Comparison of ENCODE assay signal across 11 cellular contexts in genomic region chr7:27175005-27175625, GRCh38. TPM values are rescaled to one million over a fixed set of nuclear protein-coding genes. Genes with fewer than 3 reads are reported as not detected.
DNase-seq lines count a peak whose midpoint lies in the region; ATAC-seq and TF ChIP-seq lines count a peak whose summit lies in the region.
"Had no signal": no experiment of that assay in that cellular context is flagged by ENCODE, and none has a peak within 500 bp of the region (broad histone marks: within the 10 kb centered on the region; RNA-seq: fewer than 3 reads in every experiment).

No MANE protein-coding gene starts in this region.

- H3K9me3 Mint-ChIP-seq in WTC11 (no peaks in the 10 kb centered on the region), mesothelial cell of epicardium (no peaks in the 10 kb centered on the region)

- H3K36me3 Mint-ChIP-seq in WTC11: 0 out of 2 replicates have a peak, but pooled peaks cover 2% of the 10 kb centered on the region
- no peaks in the 10 kb centered on the region for H3K36me3 Mint-ChIP-seq in mesothelial cell of epicardium

- no peak for ATAC-seq in left cardiac atrium
- ATAC-seq in WTC11: peak; percentile 10; the same call in 1 of the 2 replicates
- no peak for ATAC-seq in aorta (ENCODE audit: low FRiP score)
- ATAC-seq in GM18505 (IDR thresholded peaks at IDR 0.05; ENCODE audit: unreplicated experiment): no peak
- ATAC-seq in GM21737 (IDR thresholded peaks at IDR 0.05; ENCODE audit: unreplicated experiment): no peak

- DNase-seq in left ventricle myocardium inferior: peak; percentile 6
- no peak for DNase-seq in left cardiac atrium
- DNase-seq in WTC11 (ENCODE audit: low spot score): no peak
- peak; percentile 17 to 38 for DNase-seq in mesothelial cell of epicardium (ENCODE audit: low spot score in 2 of 2, unreplicated experiment in 2 of 2)
- DNase-seq in aorta: peak; percentile 14 to 46
- no peak for DNase-seq in posterior vena cava (ENCODE audit: low spot score)
- DNase-seq: stimulated activated CD4-positive, alpha-beta T cell treated with anti-CD3 and anti-CD28 coated beads, Interleukin-2, amount 100 ng/mL, for 24 hours had no signal

- no peak overlapping the region for H3K4me3 ChIP-seq in left ventricle myocardium inferior
- no peak overlapping the region for H3K4me3 ChIP-seq in aorta (ENCODE audit: low read length in 2 of 2)

- peaks cover 27% of the 10 kb centered on the region for H3K4me1 Mint-ChIP-seq in WTC11
- peaks cover 24% of the 10 kb centered on the region for H3K4me1 Mint-ChIP-seq in mesothelial cell of epicardium

- no peak for TF ChIP-seq POLR2A in GM18505 (IDR thresholded peaks at IDR 0.05; ENCODE audit: borderline replicate concordance, extremely low read depth, insufficient read depth, insufficient read length)

- H3K36me3 ChIP-seq in left ventricle myocardium inferior (no peaks in the 10 kb centered on the region), aorta (ENCODE audit: control insufficient read depth in 1 of 2, insufficient read depth in 2 of 2, low read length in 1 of 2) (no peaks in the 10 kb centered on the region)

- peaks cover 38% of the 10 kb centered on the region for H3K4me1 ChIP-seq in left ventricle myocardium inferior
- H3K4me1 ChIP-seq in aorta (ENCODE audit: control insufficient read depth in 1 of 2, insufficient read depth in 2 of 2, low read length in 2 of 2): no peaks in the 10 kb centered on the region

- H3K9me3 ChIP-seq in left ventricle myocardium inferior (replicated peaks) (no peaks in the 10 kb centered on the region), aorta (ENCODE audit: control insufficient read depth, low read length) (no peaks in the 10 kb centered on the region)

- TF ChIP-seq CTCF in left ventricle myocardium inferior (IDR thresholded peaks at IDR 0.05; ENCODE audit: borderline replicate concordance) (no peak), WTC11 (IDR thresholded peaks at IDR 0.05) (no peak), mesothelial cell of epicardium (IDR thresholded peaks at IDR 0.05; ENCODE audit: unreplicated experiment) (no peak)

- intact Hi-C loops in left ventricle myocardium inferior (cut with micrococcal nuclease): no loop called here
- intact Hi-C loops in left cardiac atrium (cut with DNase I): no loop called here
- intact Hi-C loops in aorta (cut with DNase I): no loop called here
- intact Hi-C loops in posterior vena cava (cut with DNase I): no loop called here

- H3K27ac ChIP-seq in left ventricle myocardium inferior (replicated peaks): no peak overlapping the region
- H3K27ac ChIP-seq in aorta (ENCODE audit: low read depth in 1 of 2, low read length in 2 of 2): no peak overlapping the region

- POLR2A ChIA-PET in WTC11 (lab: Charles Lee): no interaction called here

- H3K4me3 Mint-ChIP-seq in WTC11: peak overlapping the region; percentile 50; the same call in 1 of the 2 replicates
- H3K4me3 Mint-ChIP-seq in mesothelial cell of epicardium: peak overlapping the region; percentile 69

- H3K27ac Mint-ChIP-seq in WTC11 (no peak overlapping the region), mesothelial cell of epicardium (peak overlapping the region; percentile 94)

- WGBS in aorta, 2 donors: 89 to 94% methylated on average over 11 of the region's 11 CpGs

- peaks cover 100% of the 10 kb centered on the region for H3K27me3 ChIP-seq in left ventricle myocardium inferior (ENCODE audit: low read depth)
- H3K27me3 ChIP-seq in aorta (ENCODE audit: control insufficient read depth in 1 of 2, insufficient read depth in 2 of 2, low read length in 1 of 2): peaks cover 0 to 1% of the 10 kb centered on the region in 2 donors

- CTCF ChIA-PET in WTC11 (lab: Charles Lee): interaction anchor here (0.9 to 2.3 kb wide), 6 partner anchors 9 to 77 kb away, joined by 3 to 6 read pairs (median 4); partner anchors contain the start of genes HOXA11 and HOXA9

- H3K27me3 Mint-ChIP-seq in WTC11 (ENCODE audit: low read depth): peaks cover 99% of the 10 kb centered on the region
- peaks cover 91% of the 10 kb centered on the region for H3K27me3 Mint-ChIP-seq in mesothelial cell of epicardium (ENCODE audit: low read depth)

TF ChIP-seq in WTC11, 78 proteins besides CTCF, POLR2A, EP300 and RAD21 (continues in another document):
- TF ChIP-seq NFATC4 (CRISPR knock-in tag; IDR thresholded peaks at IDR 0.05) (no peak), USF1 (CRISPR knock-in tag; IDR thresholded peaks at IDR 0.05) (no peak), JUN (CRISPR knock-in tag; IDR thresholded peaks at IDR 0.05) (no peak), FOXJ3 (CRISPR knock-in tag; IDR thresholded peaks at IDR 0.05; ENCODE audit: borderline replicate concordance) (no peak), GRHL2 (CRISPR knock-in tag; IDR thresholded peaks at IDR 0.05; ENCODE audit: insufficient replicate concordance, severe bottlenecking) (no peak), TCF7 (CRISPR knock-in tag; IDR thresholded peaks at IDR 0.05; ENCODE audit: low read depth) (no peak), MYBL2 (CRISPR knock-in tag; IDR thresholded peaks at IDR 0.05) (no peak), MXD4 (CRISPR knock-in tag; IDR thresholded peaks at IDR 0.05; ENCODE audit: borderline replicate concordance) (no peak), AFF4 (CRISPR knock-in tag; IDR thresholded peaks at IDR 0.05; ENCODE audit: borderline replicate concordance) (no peak), NR3C1 (CRISPR knock-in tag; conservative IDR thresholded peaks at IDR 0.05; ENCODE audit: low read depth) (no peak)

RNA-seq across cellular contexts. Expression of gene HOXA10, which starts 1.0 kb away (rescaled TPM):
- total RNA-seq in left ventricle myocardium inferior (not detected), left cardiac atrium (under 1 TPM; 0.10 to 0.21 TPM), WTC11 (2021) (0.07 TPM in 1 of 3 replicates, not detected in the others), mesothelial cell of epicardium (13.1 to 14.4 TPM (median 13.8 TPM) in 3 replicates), aorta (10 to 100 TPM in 1 of 2 donors, 1 to 10 TPM in 1; 1.5 to 11.2 TPM), posterior vena cava (1 to 10 TPM; 8.9 to 9.2 TPM)
- polyA plus RNA-seq in aorta: 1 to 10 TPM; 3.4 to 3.6 TPM
- total RNA-seq: bronchial epithelial cell; T-helper 2 cell treated with Interferon-gamma antibody and Interleukin-4, amounts not matched to agents 100 ng/mL and 5 ng/mL, for 36 hours had no signal

RNA-seq across cellular contexts. Expression of gene HOXA9, which starts 9.8 kb away (rescaled TPM):
- not detected for total RNA-seq in left ventricle myocardium inferior
- total RNA-seq in left cardiac atrium: not detected
- total RNA-seq in WTC11 (2021): not detected in 3 replicates
- total RNA-seq in mesothelial cell of epicardium: 10.8 to 14.5 TPM (median 13.2 TPM) in 3 replicates
- total RNA-seq in aorta: 1 to 10 TPM; 1.6 to 5.8 TPM
- polyA plus RNA-seq in aorta: 1 to 10 TPM; 1.5 to 3.1 TPM
- total RNA-seq in posterior vena cava: 1 to 10 TPM; 7.4 TPM
- total RNA-seq: bronchial epithelial cell; T-helper 2 cell treated with Interferon-gamma antibody and Interleukin-4, amounts not matched to agents 100 ng/mL and 5 ng/mL, for 36 hours had no signal

RNA-seq across cellular contexts. Expression of gene HOXA11, which starts 9.9 kb away (rescaled TPM):
- total RNA-seq in left ventricle myocardium inferior (not detected), left cardiac atrium (not detected), WTC11 (2021) (not detected in 3 replicates), mesothelial cell of epicardium (3.3 to 4.2 TPM (median 3.9 TPM) in 3 replicates), aorta (under 1 TPM in 1 of 2 donors, not detected in 1; 0.81 TPM), posterior vena cava (1 to 10 TPM in 1 of 2 donors, under 1 TPM in 1; 0.51 to 1.1 TPM)
- polyA plus RNA-seq in aorta: under 1 TPM in 1 of 2 donors, not detected in 1; 0.13 TPM
- total RNA-seq: bronchial epithelial cell; T-helper 2 cell treated with Interferon-gamma antibody and Interleukin-4, amounts not matched to agents 100 ng/mL and 5 ng/mL, for 36 hours had no signal

RNA-seq across cellular contexts. Expression of gene HOXA7, which starts 18.6 kb away (rescaled TPM):
- total RNA-seq in left ventricle myocardium inferior (0.36 TPM), left cardiac atrium (under 1 TPM; 0.12 to 0.39 TPM), WTC11 (2021) (not detected in 3 replicates), mesothelial cell of epicardium (17.4 to 18.9 TPM (median 17.9 TPM) in 3 replicates), aorta (1 to 10 TPM; 4.7 to 9.3 TPM), posterior vena cava (1 to 10 TPM; 6.2 to 6.7 TPM)
- polyA plus RNA-seq in aorta: 1 to 10 TPM; 2.4 to 3.3 TPM
- total RNA-seq: bronchial epithelial cell; T-helper 2 cell treated with Interferon-gamma antibody and Interleukin-4, amounts not matched to agents 100 ng/mL and 5 ng/mL, for 36 hours had no signal

RNA-seq across cellular contexts. Expression of gene HOXA3, which starts 22.7 kb away (rescaled TPM):
- total RNA-seq in left ventricle myocardium inferior (not detected), left cardiac atrium (under 1 TPM; 0.68 to 0.74 TPM), WTC11 (2021) (0.11 TPM in 1 of 3 replicates, not detected in the others), mesothelial cell of epicardium (197 to 209 TPM (median 201 TPM) in 3 replicates), aorta (10 to 100 TPM in 1 of 2 donors, 1 to 10 TPM in 1; 9.6 to 20.8 TPM), posterior vena cava (1 to 10 TPM; 7.2 to 9.3 TPM)
- polyA plus RNA-seq in aorta: 10 to 100 TPM in 1 of 2 donors, 1 to 10 TPM in 1; 3.8 to 12.2 TPM
- total RNA-seq: bronchial epithelial cell; T-helper 2 cell treated with Interferon-gamma antibody and Interleukin-4, amounts not matched to agents 100 ng/mL and 5 ng/mL, for 36 hours had no signal

Comparison
In these comparisons a context has a peak if more than half of its experiments do, and no peak if none do; other contexts are left out.
1. DNase-seq: peak in left ventricle myocardium inferior (single experiment), mesothelial cell of epicardium (2 of 2) and aorta (2 of 2); none in left cardiac atrium (single experiment), WTC11 (single experiment) and posterior vena cava (single experiment).